ENCODE assay signal across 2 cellular contexts in genomic region chr10:104262055-104262454, GRCh38.
A peak's percentile ranks its signal among the peaks of the same experiment; 100 is the strongest.
TF ChIP-seq lines count a peak whose summit lies in the region.

No MANE protein-coding gene starts in this region.

TF ChIP-seq in SK-N-SH, 30 proteins besides CTCF, POLR2A, EP300 and RAD21 (continued from another document):
- 0 out of 2 replicates have a peak, but pooled peaks have one; percentile 5 for TF ChIP-seq POLR2AphosphoS5 (IDR thresholded peaks at IDR 0.05; ENCODE audit: low read depth, low read length)
TF ChIP-seq in SK-N-SH: peak in this region for 1.

TF ChIP-seq in SK-N-SH treated with all-trans-retinoic acid at 6 μM for 48 hours, 23 proteins besides CTCF, POLR2A, EP300 and RAD21 (continued from another document):
- TF ChIP-seq TCF4 (CRISPR knock-in tag; IDR thresholded peaks at IDR 0.05; ENCODE audit: borderline replicate concordance), result no peak
- TF ChIP-seq TOX (CRISPR knock-in tag; IDR thresholded peaks at IDR 0.05; ENCODE audit: borderline replicate concordance), result no peak
- TF ChIP-seq ESRRG (CRISPR knock-in tag; IDR thresholded peaks at IDR 0.05), result no peak
- TF ChIP-seq GLIS3 (CRISPR knock-in tag; IDR thresholded peaks at IDR 0.05), result no peak
- no peak for TF ChIP-seq SNAI2 (CRISPR knock-in tag; IDR thresholded peaks at IDR 0.05)
- TF ChIP-seq ARNTL (CRISPR knock-in tag; IDR thresholded peaks at IDR 0.05; ENCODE audit: borderline replicate concordance, low read depth), result no peak
- no peak for TF ChIP-seq PPARA (CRISPR knock-in tag; IDR thresholded peaks at IDR 0.05; ENCODE audit: borderline replicate concordance)
- TF ChIP-seq RARB (CRISPR knock-in tag; IDR thresholded peaks at IDR 0.05), result no peak
- no peak for TF ChIP-seq CSRNP3 (CRISPR knock-in tag; IDR thresholded peaks at IDR 0.05)
- TF ChIP-seq ZFP3 (CRISPR knock-in tag; IDR thresholded peaks at IDR 0.05), result no peak
- TF ChIP-seq ZNF8 (CRISPR knock-in tag; IDR thresholded peaks at IDR 0.05), result no peak
- TF ChIP-seq TSHZ2 (CRISPR knock-in tag; IDR thresholded peaks at IDR 0.05), result no peak
- no peak for TF ChIP-seq PATZ1 (CRISPR knock-in tag; IDR thresholded peaks at IDR 0.05; ENCODE audit: borderline replicate concordance)
- no peak for TF ChIP-seq ZFP30 (CRISPR knock-in tag; IDR thresholded peaks at IDR 0.05)
- TF ChIP-seq POU6F1 (CRISPR knock-in tag; IDR thresholded peaks at IDR 0.05; ENCODE audit: borderline replicate concordance, low read depth), result no peak
TF ChIP-seq in SK-N-SH treated with all-trans-retinoic acid at 6 μM for 48 hours: peak in this region for 0.
